13 cellular contexts compared by ENCODE assay signal in genomic region chr6:55758156-55758942, GRCh38.
A peak's percentile ranks its signal among the peaks of the same experiment; 100 is the strongest.
DNase-seq lines count a peak whose midpoint lies in the region; ATAC-seq lines count a peak whose summit lies in the region.
"Had no signal": no experiment of that assay in that cellular context is flagged by ENCODE, and none has a peak within 500 bp of the region (broad histone marks: within the 10 kb centered on the region; RNA-seq: fewer than 3 reads in every experiment).

No MANE protein-coding gene starts in this region.

- peaks cover 3% of the 10 kb centered on the region for H3K9me3 Mint-ChIP-seq in activated T-helper 1 cell treated with anti-CD3 and anti-CD28 coated beads, Interleukin-12 subunit alpha, Interleukin-12 subunit beta, Interleukin-2, Interleukin-4 antibody, amounts not matched to agents 30 ng/mL and 10 ng/mL and 1 ng/mL, durations not matched to agents 14 hours and 24 hours and 36 hours

- DNase-seq in NCI-H1417 (lab: John Stamatoyannopoulos, UW) (peak in 2 of 3 experiments; percentile 14 to 62), NCI-H1417 treated with DMSO at 0.1 percent for 48 hours (lab: John Stamatoyannopoulos, UW) (no peak), amniotic epithelial cell (ENCODE audit: low read depth) (peak; percentile 95), glomerular visceral epithelial cell (ENCODE audit: extremely low spot score) (peak; percentile 16), OCI-M1 (lab: John Stamatoyannopoulos, UW) (no peak)
- no peak for DNase-seq in activated T-helper 1 cell treated with anti-CD3 and anti-CD28 coated beads, Interleukin-12 subunit alpha, Interleukin-12 subunit beta, Interleukin-2, Interleukin-4 antibody, amounts not matched to agents 30 ng/mL and 10 ng/mL and 1 ng/mL, durations not matched to agents 14 hours and 24 hours and 36 hours (ENCODE audit: low spot score)
- DNase-seq: 8988T, cerebellar nuclear complex, left colon, NCI-H187 had no signal

- peak overlapping the region; percentile 21 for H3K27ac ChIP-seq in subcutaneous abdominal adipose tissue (ENCODE audit: low read depth, low read length)
- H3K27ac ChIP-seq: prostate gland had no signal

- H3K4me3 Mint-ChIP-seq in activated T-helper 1 cell treated with anti-CD3 and anti-CD28 coated beads, Interleukin-12 subunit alpha, Interleukin-12 subunit beta, Interleukin-2, Interleukin-4 antibody, amounts not matched to agents 30 ng/mL and 10 ng/mL and 1 ng/mL, durations not matched to agents 14 hours and 24 hours and 36 hours: no peak overlapping the region

- H3K9me3 ChIP-seq in subcutaneous abdominal adipose tissue (ENCODE audit: control insufficient read depth in 5 of 5, low read length in 5 of 5): no peaks in the 10 kb centered on the region
- H3K9me3 ChIP-seq: prostate gland had no signal

- no peaks in the 10 kb centered on the region for H3K36me3 Mint-ChIP-seq in activated T-helper 1 cell treated with anti-CD3 and anti-CD28 coated beads, Interleukin-12 subunit alpha, Interleukin-12 subunit beta, Interleukin-2, Interleukin-4 antibody, amounts not matched to agents 30 ng/mL and 10 ng/mL and 1 ng/mL, durations not matched to agents 14 hours and 24 hours and 36 hours (ENCODE audit: low read depth)

- no peaks in the 10 kb centered on the region for H3K4me1 Mint-ChIP-seq in activated T-helper 1 cell treated with anti-CD3 and anti-CD28 coated beads, Interleukin-12 subunit alpha, Interleukin-12 subunit beta, Interleukin-2, Interleukin-4 antibody, amounts not matched to agents 30 ng/mL and 10 ng/mL and 1 ng/mL, durations not matched to agents 14 hours and 24 hours and 36 hours (ENCODE audit: low read depth)

- no peaks in the 10 kb centered on the region for H3K27me3 ChIP-seq in subcutaneous abdominal adipose tissue (ENCODE audit: control insufficient read depth in 5 of 5, insufficient read depth in 4 of 5, low read length in 5 of 5)

- ATAC-seq in GM21825 (IDR thresholded peaks at IDR 0.05; ENCODE audit: unreplicated experiment): no peak
- ATAC-seq: left colon had no signal

- intact Hi-C loops in activated T-helper 1 cell treated with anti-CD3 and anti-CD28 coated beads, Interleukin-12 subunit alpha, Interleukin-12 subunit beta, Interleukin-2, Interleukin-4 antibody, amounts not matched to agents 30 ng/mL and 10 ng/mL and 1 ng/mL, durations not matched to agents 14 hours and 24 hours and 36 hours (cut with micrococcal nuclease): no loop called here

- H3K9ac ChIP-seq in subcutaneous abdominal adipose tissue (ENCODE audit: low read length in 5 of 5): no peak overlapping the region

- no peak overlapping the region for H3K4me3 ChIP-seq in subcutaneous abdominal adipose tissue (ENCODE audit: low read depth in 1 of 5, low read length in 5 of 5)
- H3K4me3 ChIP-seq: prostate gland had no signal

- no peaks in the 10 kb centered on the region for H3K36me3 ChIP-seq in subcutaneous abdominal adipose tissue (ENCODE audit: control insufficient read depth in 5 of 5, insufficient read depth in 5 of 5, low read length in 5 of 5)
- H3K36me3 ChIP-seq: prostate gland had no signal

- no peaks in the 10 kb centered on the region for H3K27me3 Mint-ChIP-seq in activated T-helper 1 cell treated with anti-CD3 and anti-CD28 coated beads, Interleukin-12 subunit alpha, Interleukin-12 subunit beta, Interleukin-2, Interleukin-4 antibody, amounts not matched to agents 30 ng/mL and 10 ng/mL and 1 ng/mL, durations not matched to agents 14 hours and 24 hours and 36 hours (ENCODE audit: insufficient read depth)

- H3K27ac Mint-ChIP-seq in activated T-helper 1 cell treated with anti-CD3 and anti-CD28 coated beads, Interleukin-12 subunit alpha, Interleukin-12 subunit beta, Interleukin-2, Interleukin-4 antibody, amounts not matched to agents 30 ng/mL and 10 ng/mL and 1 ng/mL, durations not matched to agents 14 hours and 24 hours and 36 hours: no peak overlapping the region

- peaks cover 0 to 5% (median 0%) of the 10 kb centered on the region in 5 donors for H3K4me1 ChIP-seq in subcutaneous abdominal adipose tissue (ENCODE audit: control insufficient read depth in 5 of 5, insufficient read depth in 5 of 5, low read length in 5 of 5)
- H3K4me1 ChIP-seq: prostate gland had no signal

Comparison
In these comparisons a context has a peak if more than half of its experiments do, and no peak if none do; other contexts are left out.
1. DNase-seq: peak in NCI-H1417 (2 of 3), amniotic epithelial cell (single experiment) and glomerular visceral epithelial cell (single experiment); none in NCI-H1417 treated with DMSO at 0.1 percent for 48 hours (single experiment), activated T-helper 1 cell treated with anti-CD3 and anti-CD28 coated beads, Interleukin-12 subunit alpha, Interleukin-12 subunit beta, Interleukin-2, Interleukin-4 antibody, amounts not matched to agents 30 ng/mL and 10 ng/mL and 1 ng/mL, durations not matched to agents 14 hours and 24 hours and 36 hours (single experiment) and OCI-M1 (single experiment).